ENCODE assay signal across 27 cellular contexts in the genomic region with DNA sequence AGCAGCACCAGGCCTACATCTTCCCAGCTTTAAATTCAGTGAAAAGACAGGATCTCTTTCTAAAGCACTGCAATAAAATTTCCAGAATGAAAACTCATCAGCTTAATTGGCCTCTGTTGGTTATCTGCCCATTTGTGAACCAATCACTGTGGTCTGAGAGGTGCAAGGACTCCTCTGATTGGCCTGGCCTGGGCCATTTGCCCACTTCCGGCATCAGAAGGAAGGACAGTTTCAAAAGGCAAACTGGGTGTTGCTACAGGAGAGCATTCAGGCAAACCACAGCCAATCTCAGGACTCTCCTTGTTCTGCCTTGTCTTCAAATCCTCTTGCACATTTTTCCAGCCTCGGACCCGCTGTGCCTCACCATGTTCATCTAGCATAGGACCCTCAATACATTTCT.
DNase-seq lines count a peak whose midpoint lies in the region; ATAC-seq, FAIRE-seq and TF ChIP-seq lines count a peak whose summit lies in the region.
"Had no signal": no experiment of that assay in that cellular context is flagged by ENCODE, and none has a peak within 500 bp of the region (broad histone marks: within the 10 kb centered on the region; RNA-seq: fewer than 3 reads in every experiment).

No MANE protein-coding gene starts in this region.

- H2AK5ac ChIP-seq in IMR-90 (ENCODE audit: low read depth, low read length) = no peak overlapping the region

- no peak overlapping the region for H3K4ac ChIP-seq in IMR-90 (ENCODE audit: low read depth, low read length)

- FAIRE-seq in HepG2 (lab: Jason Lieb, UNC) (no peak), K562 (lab: Jason Lieb, UNC) (no peak)
- FAIRE-seq: A204.1, GM12891, GM19239 had no signal

- no peak overlapping the region for H3K18ac ChIP-seq in IMR-90 (ENCODE audit: low read depth, low read length)

- H3K27ac ChIP-seq in HepG2 (ENCODE audit: extremely low read length, insufficient read depth, low read length) (no peak overlapping the region), right lobe of liver (no peak overlapping the region), IMR-90 (ENCODE audit: insufficient read depth, low read length) (no peak overlapping the region), K562 (ENCODE audit: extremely low read depth, low read depth, low read length) (no peak overlapping the region)
- H3K27ac ChIP-seq: BLaER1 had no signal

- BruUV-seq in HepG2 (replicated peaks; lab: Mats Ljungman, UMichigan) (no TSS peak), IMR-90 (replicated peaks; lab: Mats Ljungman, UMichigan) (no TSS peak), K562 (replicated peaks; lab: Mats Ljungman, UMichigan) (no TSS peak)

- H3K79me2 ChIP-seq in HepG2 (ENCODE audit: insufficient read depth, low read length) = no peaks in the 10 kb centered on the region
- no peaks in the 10 kb centered on the region for H3K79me2 ChIP-seq in K562 (ENCODE audit: control insufficient read depth, insufficient read depth, low read length)

- H2BK15ac ChIP-seq in IMR-90 (ENCODE audit: low read depth, low read length) = no peak overlapping the region

- H4K91ac ChIP-seq in IMR-90 (ENCODE audit: insufficient read depth, low read depth, low read length) = no peak overlapping the region

- H3K36me3 ChIP-seq in HepG2 (replicated peaks in 1 of 2; ENCODE audit: control insufficient read depth in 1 of 2, insufficient read depth in 2 of 2, low read length in 2 of 2) (no peaks in the 10 kb centered on the region), right lobe of liver (no peaks in the 10 kb centered on the region), IMR-90 (ENCODE audit: control insufficient read depth, insufficient read depth, low read length) (no peaks in the 10 kb centered on the region), K562 (ENCODE audit: control insufficient read depth, insufficient read depth, low read length) (no peaks in the 10 kb centered on the region)
- H3K36me3 ChIP-seq: BE2C, BLaER1 had no signal

- H3K36me3 Mint-ChIP-seq in WTC11 (no peaks in the 10 kb centered on the region), T-cell (no peaks in the 10 kb centered on the region)
- H3K36me3 Mint-ChIP-seq: CD14-positive monocyte; CD4-positive, alpha-beta memory T cell; CD4-positive, CD25-positive, alpha-beta regulatory T cell; CD8-positive, alpha-beta memory T cell had no signal

- H3K4me1 Mint-ChIP-seq in WTC11 (no peaks in the 10 kb centered on the region), T-cell (no peaks in the 10 kb centered on the region)
- H3K4me1 Mint-ChIP-seq: CD14-positive monocyte; CD4-positive, alpha-beta memory T cell; CD4-positive, CD25-positive, alpha-beta regulatory T cell; CD8-positive, alpha-beta memory T cell had no signal

- H4K8ac ChIP-seq in IMR-90 (ENCODE audit: low read depth in 2 of 2, low read length in 2 of 2) = no peak overlapping the region

- no peak overlapping the region for H2BK120ac ChIP-seq in IMR-90 (ENCODE audit: low read depth, low read length)

- H3K4me3 ChIP-seq in HepG2 (replicated peaks in 1 of 3; ENCODE audit: insufficient read depth in 1 of 3, low read depth in 2 of 3, low read length in 3 of 3) = no peak overlapping the region
- H3K4me3 ChIP-seq in right lobe of liver = no peak overlapping the region
- H3K4me3 ChIP-seq in IMR-90 (ENCODE audit: insufficient read depth, low read depth, low read length) = no peak overlapping the region
- H3K4me3 ChIP-seq in K562 = no peak overlapping the region
- H3K4me3 ChIP-seq: BLaER1 had no signal

- DNase-seq in HepG2 (ENCODE audit: low spot score) (no peak), right lobe of liver (no peak), IMR-90 (no peak), WTC11 (ENCODE audit: low spot score) (no peak), K562 (ENCODE audit: extremely low read depth in 1 of 4, low spot score in 3 of 4) (peak in 1 of 4 experiments; percentile 8), T-cell (no peak), SW480 (ENCODE audit: low spot score) (no peak), NCI-H82 treated with DMSO at 0.1 percent for 48 hours (lab: John Stamatoyannopoulos, UW; ENCODE audit: unreplicated experiment) (no peak)
- DNase-seq: 8988T; ACHN; BE2C; C1 segment of cervical spinal cord; CD4-positive, alpha-beta memory T cell; CD4-positive, CD25-positive, alpha-beta regulatory T cell; CD8-positive, alpha-beta memory T cell; COR-L47; DMS153; DMS53; DMS79; DND-41; EL; GDM1 had no signal

- CTCF ChIA-PET in HepG2 (lab: Yijun Ruan, JAX; ENCODE audit: low intra/inter-chr PET ratio, low total read pairs) (no interaction called here), IMR-90 (lab: Yijun Ruan, JAX) (interaction anchor here (0.7 kb wide), 1 partner anchor 420 kb away, joined by 3 read pairs; no protein-coding TSS in a partner anchor), WTC11 (lab: Charles Lee) (no interaction called here), K562 (lab: Yijun Ruan, JAX; ENCODE audit: low intra/inter-chr PET ratio) (no interaction called here), T-cell (lab: Charles Lee) (interaction anchor here in 1 of 2 donors (0.6 to 0.7 kb wide), 2 partner anchors 21 to 71 kb away, joined by 3 to 7 read pairs; no protein-coding TSS in a partner anchor)

- 0 out of 2 replicates have a peak overlapping the region, but pooled peaks have one; percentile 17 for H3K56ac ChIP-seq in IMR-90 (ENCODE audit: extremely low read depth, insufficient read depth, low read length)

- TF ChIP-seq CTCF in HepG2 (CRISPR knock-in tag; IDR thresholded peaks at IDR 0.05) (no peak), right lobe of liver (IDR thresholded peaks at IDR 0.05) (no peak), IMR-90 (conservative IDR thresholded peaks at IDR 0.05; ENCODE audit: low read depth, low read length) (no peak), WTC11 (IDR thresholded peaks at IDR 0.05) (no peak), K562 (IDR thresholded peaks at IDR 0.05 in 2 of 3, conservative IDR thresholded peaks at IDR 0.05 in 1 of 3; ENCODE audit: insufficient read depth in 2 of 3, low read depth in 1 of 3, low read length in 3 of 3) (no peak)

- H3K27me3 Mint-ChIP-seq in WTC11 (ENCODE audit: low read depth) = no peaks in the 10 kb centered on the region
- H3K27me3 Mint-ChIP-seq in T-cell = peaks cover 4 to 8% of the 10 kb centered on the region in 2 donors

- H3K27ac Mint-ChIP-seq in WTC11 (no peak overlapping the region), T-cell (no peak overlapping the region)
- H3K27ac Mint-ChIP-seq: CD4-positive, alpha-beta memory T cell; CD4-positive, CD25-positive, alpha-beta regulatory T cell; CD8-positive, alpha-beta memory T cell had no signal

- WGBS in HepG2 (ENCODE audit: low lambda C conversion rate) = 64% methylated on average over 3 of the region's 3 CpGs
- WGBS in right lobe of liver (ENCODE audit: insufficient coverage, low coverage, low lambda C conversion rate, missing lambda C conversion rate) = 100% methylated on average over 2 of the region's 3 CpGs
- WGBS in IMR-90 (ENCODE audit: extremely low coverage in 2 of 2, insufficient read length in 1 of 2), 2 experiments = no CpG with 5 or more reads among the region's 3 CpGs
- 33% methylated on average over 2 of the region's 3 CpGs for WGBS in K562 (ENCODE audit: insufficient coverage, low coverage, missing lambda C conversion rate)

- H2AFZ ChIP-seq in HepG2 (ENCODE audit: low read length) (no peak overlapping the region), IMR-90 (replicated peaks; ENCODE audit: low read length, poor library complexity) (no peak overlapping the region), K562 (ENCODE audit: low read depth, low read length) (no peak overlapping the region)

- in situ Hi-C loops in HepG2 (cut with HindIII; ENCODE audit: extremely low pct_ligation_motif_present, low pct_unique_long_range_greater_than_20kb) (no loop called here), IMR-90 (cut with MboI; ENCODE audit: low sequenced_read_pairs) (no loop called here), K562 (cut with MboI) (no loop called here)

- H3K23ac ChIP-seq in IMR-90 (ENCODE audit: low read depth, low read length) = no peak overlapping the region; the same call in 1 of the 2 replicates

- H3K4me2 ChIP-seq in HepG2 (ENCODE audit: low read depth, low read length) = no peak overlapping the region
- no peak overlapping the region for H3K4me2 ChIP-seq in IMR-90 (ENCODE audit: low read depth, low read length)
- H3K4me2 ChIP-seq in K562 (ENCODE audit: insufficient read depth, low read length) = no peak overlapping the region
- H3K4me2 ChIP-seq: BLaER1 had no signal

- no peak overlapping the region for H3K14ac ChIP-seq in IMR-90 (replicated peaks; ENCODE audit: low read depth, low read length)

- no peak overlapping the region for H2BK5ac ChIP-seq in IMR-90 (ENCODE audit: low read depth, low read length, poor library complexity, severe bottlenecking)

- H3K79me1 ChIP-seq in IMR-90 (ENCODE audit: low read depth in 1 of 2, low read length in 2 of 2) = no peaks in the 10 kb centered on the region

- dilution Hi-C loops in IMR-90 (cut with HindIII; ENCODE audit: low sequenced_read_pairs, unreplicated experiment) = no loop called here

- POLR2A ChIA-PET in HepG2 (lab: Yijun Ruan, JAX) = no interaction called here
- POLR2A ChIA-PET in IMR-90 (lab: Charles Lee; ENCODE audit: unreplicated experiment) = interaction anchor here (0.5 kb wide), 1 partner anchor 114 kb away, joined by 3 read pairs; no protein-coding TSS in a partner anchor
- POLR2A ChIA-PET in WTC11 (lab: Charles Lee) = no interaction called here
- POLR2A ChIA-PET in K562 (lab: Yijun Ruan, JAX) = no interaction called here
- POLR2A ChIA-PET in T-cell (lab: Charles Lee) = no interaction called here

- H4K5ac ChIP-seq in IMR-90 (ENCODE audit: low read depth, low read length) = no peak overlapping the region

- no peak overlapping the region for H2AK9ac ChIP-seq in IMR-90 (replicated peaks; ENCODE audit: low read depth, low read length, poor library complexity)

- H3K27me3 ChIP-seq in HepG2 (ENCODE audit: control insufficient read depth in 1 of 2, insufficient read depth in 2 of 2, low read length in 2 of 2) = no peaks in the 10 kb centered on the region
- no peaks in the 10 kb centered on the region for H3K27me3 ChIP-seq in right lobe of liver
- no peaks in the 10 kb centered on the region for H3K27me3 ChIP-seq in IMR-90 (ENCODE audit: control insufficient read depth, insufficient read depth, low read length)
- H3K27me3 ChIP-seq in K562 (ENCODE audit: control insufficient read depth in 2 of 2, insufficient read depth in 2 of 2, low read length in 2 of 2) = no peaks in the 10 kb centered on the region; a peak in 1 of 5 replicates
- H3K27me3 ChIP-seq: BE2C, BLaER1 had no signal

- ATAC-seq in HepG2 = no peak
- no peak for ATAC-seq in right lobe of liver
- ATAC-seq in IMR-90 (ENCODE audit: low read depth) = no peak
- ATAC-seq in WTC11 = peak; percentile 38; the same call in 1 of the 2 replicates
- ATAC-seq in K562 = 0 out of 3 replicates have a peak, but pooled peaks have one; percentile 51
- no peak for ATAC-seq in T-cell (replicated peaks in 1 of 4)

- H3K9me3 ChIP-seq in HepG2 (ENCODE audit: low read length) (no peaks in the 10 kb centered on the region), right lobe of liver (no peaks in the 10 kb centered on the region), IMR-90 (ENCODE audit: control insufficient read depth, insufficient read depth, low read length) (no peaks in the 10 kb centered on the region), K562 (replicated peaks; ENCODE audit: control insufficient read depth, insufficient read depth, low read depth, low read length) (no peaks in the 10 kb centered on the region)
- H3K9me3 ChIP-seq: BE2C, BLaER1 had no signal

- TF ChIP-seq EP300 in HepG2 (IDR thresholded peaks at IDR 0.05; ENCODE audit: low read depth in 2 of 2, low read length in 2 of 2) = no peak
- TF ChIP-seq EP300 in HepG2 (CRISPR knock-in tag; IDR thresholded peaks at IDR 0.05; ENCODE audit: borderline replicate concordance) = no peak
- TF ChIP-seq EP300 in K562 (IDR thresholded peaks at IDR 0.05; ENCODE audit: low read length) = no peak

- H3K4me3 Mint-ChIP-seq in WTC11 (no peak overlapping the region), T-cell (no peak overlapping the region)
- H3K4me3 Mint-ChIP-seq: CD14-positive monocyte; CD4-positive, alpha-beta memory T cell; CD4-positive, CD25-positive, alpha-beta regulatory T cell; CD8-positive, alpha-beta memory T cell had no signal

- no peaks in the 10 kb centered on the region for H3K9me1 ChIP-seq in IMR-90 (ENCODE audit: insufficient read depth, low read length)
- H3K9me1 ChIP-seq in K562 (ENCODE audit: control insufficient read depth, insufficient read depth, low read length) = no peaks in the 10 kb centered on the region

- TF ChIP-seq POLR2A in HepG2 (IDR thresholded peaks at IDR 0.05; ENCODE audit: insufficient read depth in 1 of 2, low read depth in 2 of 2, low read length in 2 of 2) (no peak), right lobe of liver (IDR thresholded peaks at IDR 0.05) (no peak), IMR-90 (IDR thresholded peaks at IDR 0.05; ENCODE audit: low read depth, low read length) (no peak), K562 (conservative IDR thresholded peaks at IDR 0.05) (no peak)

- H3K4me1 ChIP-seq in HepG2 (ENCODE audit: insufficient read depth, low read length) (no peaks in the 10 kb centered on the region), right lobe of liver (no peaks in the 10 kb centered on the region), IMR-90 (ENCODE audit: control insufficient read depth, insufficient read depth, low read length) (no peaks in the 10 kb centered on the region), K562 (replicated peaks in 1 of 2; ENCODE audit: control insufficient read depth in 2 of 2, insufficient read depth in 2 of 2, low read length in 2 of 2) (no peaks in the 10 kb centered on the region)
- H3K4me1 ChIP-seq: BE2C, BLaER1 had no signal

- no peaks in the 10 kb centered on the region for H4K20me1 ChIP-seq in HepG2 (ENCODE audit: insufficient read depth, low read length)
- peaks cover 2% of the 10 kb centered on the region; the same call in 1 of the 2 replicates for H4K20me1 ChIP-seq in IMR-90 (ENCODE audit: insufficient read depth, low read length)
- H4K20me1 ChIP-seq in K562 (replicated peaks; ENCODE audit: control insufficient read depth, insufficient read depth, low read length) = no peaks in the 10 kb centered on the region
- H4K20me1 ChIP-seq: BLaER1 had no signal

- H3K9ac ChIP-seq in HepG2 (ENCODE audit: insufficient read depth, low read depth, low read length) = no peak overlapping the region
- H3K9ac ChIP-seq in IMR-90 (ENCODE audit: low read depth, low read length) = no peak overlapping the region
- no peak overlapping the region for H3K9ac ChIP-seq in K562 (ENCODE audit: insufficient read depth in 1 of 2, low read depth in 2 of 2, low read length in 2 of 2)
- H3K9ac ChIP-seq: BLaER1 had no signal

- intact Hi-C loops in HepG2 (cut with micrococcal nuclease; ENCODE audit: unreplicated experiment) = no loop called here
- intact Hi-C loops in right lobe of liver (cut with DNase I) = no loop called here
- intact Hi-C loops in IMR-90 (cut with micrococcal nuclease) = no loop called here
- intact Hi-C loops in K562 (cut with micrococcal nuclease) = no loop called here

- H3K9me3 Mint-ChIP-seq in WTC11 (no peaks in the 10 kb centered on the region), T-cell (no peaks in the 10 kb centered on the region)
- H3K9me3 Mint-ChIP-seq: CD4-positive, alpha-beta memory T cell; CD8-positive, alpha-beta memory T cell had no signal

- no peak overlapping the region for H2BK20ac ChIP-seq in IMR-90 (ENCODE audit: low read depth, low read length)

- TF ChIP-seq RAD21 in HepG2 (CRISPR knock-in tag; IDR thresholded peaks at IDR 0.05) (no peak), IMR-90 (IDR thresholded peaks at IDR 0.05; ENCODE audit: low read length) (no peak), K562 (CRISPR knock-in tag; conservative IDR thresholded peaks at IDR 0.05 in 1 of 2, IDR thresholded peaks at IDR 0.05 in 1 of 2) (no peak)

Comparison
In these comparisons a context has a peak if more than half of its experiments do, and no peak if none do; other contexts are left out.
1. ATAC-seq: peak in WTC11 (single experiment) and K562 (single experiment); none in HepG2 (single experiment), right lobe of liver (0 of 4), IMR-90 (single experiment) and T-cell (0 of 4).